ENCODE assay signal across 19 cellular contexts in the genomic region with DNA sequence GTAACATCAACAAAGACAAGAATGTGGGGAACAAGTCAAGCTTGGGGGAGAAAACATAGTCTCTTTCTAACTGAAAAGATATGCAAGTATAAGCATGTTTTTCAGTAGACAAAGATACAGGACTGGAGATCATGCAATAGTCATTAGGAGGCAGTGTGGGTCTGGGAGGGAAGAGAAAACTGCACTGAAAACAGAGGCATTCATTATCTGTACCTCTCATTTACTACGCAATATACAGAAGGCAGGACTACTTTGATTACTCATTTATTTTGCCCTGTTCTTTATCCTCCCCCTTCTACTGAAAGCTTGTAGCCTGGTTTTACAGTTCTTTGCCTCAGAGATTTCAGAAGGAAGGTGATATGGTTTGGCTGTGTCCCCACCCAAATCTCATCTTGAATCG.
"Had no signal": no experiment of that assay in that cellular context is flagged by ENCODE, and none has a peak within 500 bp of the region (broad histone marks: within the 10 kb centered on the region; RNA-seq: fewer than 3 reads in every experiment).

No MANE protein-coding gene starts in this region.

- H3K4me3 Mint-ChIP-seq: activated T-helper 17 cell treated with anti-CD3 and anti-CD28 coated beads, Interleukin-2, amount 50 U/mL, for 72 hours; naive thymus-derived CD8-positive, alpha-beta T cell had no signal

- H3K4me1 Mint-ChIP-seq: activated T-helper 17 cell treated with anti-CD3 and anti-CD28 coated beads, Interleukin-2, amount 50 U/mL, for 72 hours had no signal

- H3K27ac Mint-ChIP-seq: activated naive CD4-positive, alpha-beta T cell treated with anti-CD3 and anti-CD28 coated beads, Interleukin-2, amount 50 U/mL, for 72 hours; activated T-helper 17 cell treated with anti-CD3 and anti-CD28 coated beads, Interleukin-2, amount 50 U/mL, for 72 hours; progenitor cell of endocrine pancreas had no signal

- H3K36me3 Mint-ChIP-seq: activated naive CD4-positive, alpha-beta T cell treated with anti-CD3 and anti-CD28 coated beads, Interleukin-2, amount 50 U/mL, for 72 hours; naive thymus-derived CD8-positive, alpha-beta T cell had no signal

- H3K4me1 ChIP-seq: testis, uterus had no signal

- H3K27me3 Mint-ChIP-seq: activated T-helper 17 cell treated with anti-CD3 and anti-CD28 coated beads, Interleukin-2, amount 50 U/mL, for 72 hours; naive thymus-derived CD8-positive, alpha-beta T cell; progenitor cell of endocrine pancreas had no signal

- H3K9me3 Mint-ChIP-seq: activated naive CD4-positive, alpha-beta T cell treated with anti-CD3 and anti-CD28 coated beads, Interleukin-2, amount 50 U/mL, for 72 hours; activated T-helper 17 cell treated with anti-CD3 and anti-CD28 coated beads, Interleukin-2, amount 50 U/mL, for 72 hours; naive thymus-derived CD8-positive, alpha-beta T cell had no signal

- H3K27me3 ChIP-seq: gastroesophageal sphincter, testis, uterus had no signal

- H3K36me3 ChIP-seq: gastroesophageal sphincter, uterus had no signal

- ATAC-seq: activated naive CD4-positive, alpha-beta T cell treated with anti-CD3 and anti-CD28 coated beads, Interleukin-2, amount 50 U/mL, for 72 hours; activated T-helper 17 cell treated with anti-CD3 and anti-CD28 coated beads, Interleukin-2, amount 50 U/mL, for 72 hours; gastroesophageal sphincter; left lobe of liver; naive thymus-derived CD8-positive, alpha-beta T cell had no signal

- DNase-seq: activated CD4-positive, alpha-beta T cell treated with anti-CD3 and anti-CD28 coated beads for 1 hour; activated CD4-positive, alpha-beta T cell treated with anti-CD3 and anti-CD28 coated beads, Interleukin-2, amount 50 U/mL, for 1 hour; activated T-cell treated with anti-CD3 and anti-CD28 coated beads, Interleukin-2, amount 50 U/mL, for 1 hour; cerebellar nuclear complex; head of caudate nucleus; kidney; naive thymus-derived CD8-positive, alpha-beta T cell; stimulated activated CD4-positive, alpha-beta T cell treated with anti-CD3 and anti-CD28 coated beads, Interleukin-4, amount 100 ng/mL, for 1 hour; stimulated activated naive CD4-positive, alpha-beta T cell; T-helper 1 cell; T-helper 9 cell; testis; uterus had no signal

- H3K4me3 ChIP-seq: gastroesophageal sphincter, lung, testis, uterus had no signal

- H3K27ac ChIP-seq: gastroesophageal sphincter, testis, uterus had no signal

- H3K9me3 ChIP-seq: gastroesophageal sphincter, testis, uterus had no signal
